Comparison of ENCODE assay signal across 9 cellular contexts in genomic region chr1:94873520-94874351, GRCh38. TPM values are rescaled to one million over a fixed set of nuclear protein-coding genes. Genes with fewer than 3 reads are reported as not detected.
DNase-seq lines count a peak whose midpoint lies in the region; ATAC-seq and FAIRE-seq lines count a peak whose summit lies in the region.
"Had no signal": no experiment of that assay in that cellular context is flagged by ENCODE, and none has a peak within 500 bp of the region (broad histone marks: within the 10 kb centered on the region; RNA-seq: fewer than 3 reads in every experiment).

No MANE protein-coding gene starts in this region.

- H3K27ac ChIP-seq in cingulate gyrus (ENCODE audit: low read depth, low read length) = peak overlapping the region; percentile 63

- ATAC-seq in GM18870 (IDR thresholded peaks at IDR 0.05; ENCODE audit: unreplicated experiment) (peak; percentile 56), HG03457 (IDR thresholded peaks at IDR 0.05; ENCODE audit: unreplicated experiment) (no peak)

- no peak overlapping the region for H3K4me3 Mint-ChIP-seq in activated CD4-positive, alpha-beta T cell treated with anti-CD3 and anti-CD28 coated beads, Interleukin-2, amount 10 ng/mL, durations not matched to agents 7 days and 5 days
- H3K4me3 Mint-ChIP-seq: activated B cell treated with CpG ODN at 0.5 μM for 24 hours had no signal

- FAIRE-seq in HTR-8/SVneo (lab: Jason Lieb, UNC) = no peak

- no peaks in the 10 kb centered on the region for H3K4me1 Mint-ChIP-seq in activated CD4-positive, alpha-beta T cell treated with anti-CD3 and anti-CD28 coated beads, Interleukin-2, amount 10 ng/mL, durations not matched to agents 7 days and 5 days
- H3K4me1 Mint-ChIP-seq: activated B cell treated with CpG ODN at 0.5 μM for 24 hours had no signal

- DNase-seq in NCI-H1694 (lab: John Stamatoyannopoulos, UW) (peak; percentile 62), occipital lobe (lab: John Stamatoyannopoulos, UW) (peak; percentile 71), HTR-8/SVneo (ENCODE audit: insufficient read length, low spot score) (no peak), NCI-H1436 treated with DMSO at 0.1 percent for 48 hours (lab: John Stamatoyannopoulos, UW) (no peak)
- no peak for DNase-seq in activated CD4-positive, alpha-beta T cell treated with anti-CD3 and anti-CD28 coated beads, Interleukin-2, amount 10 ng/mL, durations not matched to agents 7 days and 5 days
- DNase-seq: activated B cell treated with CpG ODN at 0.5 μM for 24 hours had no signal

- CTCF ChIA-PET in activated CD4-positive, alpha-beta T cell treated with anti-CD3 and anti-CD28 coated beads, Interleukin-2, amount 10 ng/mL, durations not matched to agents 7 days and 5 days (lab: Charles Lee) = interaction anchor here (1.3 kb wide), 1 partner anchor 11 kb away, joined by 3 read pairs; no protein-coding TSS in a partner anchor

- peaks cover 2% of the 10 kb centered on the region for H3K27me3 Mint-ChIP-seq in activated CD4-positive, alpha-beta T cell treated with anti-CD3 and anti-CD28 coated beads, Interleukin-2, amount 10 ng/mL, durations not matched to agents 7 days and 5 days

- H3K9me3 Mint-ChIP-seq in activated CD4-positive, alpha-beta T cell treated with anti-CD3 and anti-CD28 coated beads, Interleukin-2, amount 10 ng/mL, durations not matched to agents 7 days and 5 days = no peaks in the 10 kb centered on the region
- H3K9me3 Mint-ChIP-seq: activated B cell treated with CpG ODN at 0.5 μM for 24 hours had no signal

- H3K36me3 Mint-ChIP-seq in activated CD4-positive, alpha-beta T cell treated with anti-CD3 and anti-CD28 coated beads, Interleukin-2, amount 10 ng/mL, durations not matched to agents 7 days and 5 days (ENCODE audit: low read depth) = no peaks in the 10 kb centered on the region

- POLR2A ChIA-PET in activated CD4-positive, alpha-beta T cell treated with anti-CD3 and anti-CD28 coated beads, Interleukin-2, amount 10 ng/mL, durations not matched to agents 7 days and 5 days (lab: Charles Lee) = no interaction called here

- no peak overlapping the region for H3K27ac Mint-ChIP-seq in activated CD4-positive, alpha-beta T cell treated with anti-CD3 and anti-CD28 coated beads, Interleukin-2, amount 10 ng/mL, durations not matched to agents 7 days and 5 days
- H3K27ac Mint-ChIP-seq: activated B cell treated with CpG ODN at 0.5 μM for 24 hours had no signal

RNA-seq across cellular contexts. Expression of gene CNN3, which starts 53.2 kb away (rescaled TPM):
- 199 TPM for total RNA-seq in occipital lobe
- 1 to 10 TPM in 1 of 2 experiments, under 1 TPM in 1; 0.92 to 1.2 TPM for total RNA-seq in activated CD4-positive, alpha-beta T cell treated with anti-CD3 and anti-CD28 coated beads, Interleukin-2, amount 10 ng/mL, durations not matched to agents 7 days and 5 days

RNA-seq across cellular contexts. Expression of gene SLC44A3, which starts 53.6 kb away (rescaled TPM):
- 2.2 TPM for total RNA-seq in occipital lobe
- under 1 TPM; 0.37 to 0.52 TPM for total RNA-seq in activated CD4-positive, alpha-beta T cell treated with anti-CD3 and anti-CD28 coated beads, Interleukin-2, amount 10 ng/mL, durations not matched to agents 7 days and 5 days
- total RNA-seq: activated B cell treated with CpG ODN at 0.5 μM for 24 hours had no signal

Comparison
In these comparisons a context has a peak if more than half of its experiments do, and no peak if none do; other contexts are left out.
1. DNase-seq: peak in NCI-H1694 (single experiment) and occipital lobe (single experiment); none in HTR-8/SVneo (single experiment), NCI-H1436 treated with DMSO at 0.1 percent for 48 hours (single experiment) and activated CD4-positive, alpha-beta T cell treated with anti-CD3 and anti-CD28 coated beads, Interleukin-2, amount 10 ng/mL, durations not matched to agents 7 days and 5 days (single experiment).
2. RNA of gene CNN3, which starts 53.2 kb away (total RNA-seq): 199 TPM in occipital lobe (single experiment); 0.92 to 1.2 TPM in activated CD4-positive, alpha-beta T cell treated with anti-CD3 and anti-CD28 coated beads, Interleukin-2, amount 10 ng/mL, durations not matched to agents 7 days and 5 days; every median in the first group is over 10 times any median in the second.